2 cellular contexts compared by ENCODE assay signal in the genomic region with DNA sequence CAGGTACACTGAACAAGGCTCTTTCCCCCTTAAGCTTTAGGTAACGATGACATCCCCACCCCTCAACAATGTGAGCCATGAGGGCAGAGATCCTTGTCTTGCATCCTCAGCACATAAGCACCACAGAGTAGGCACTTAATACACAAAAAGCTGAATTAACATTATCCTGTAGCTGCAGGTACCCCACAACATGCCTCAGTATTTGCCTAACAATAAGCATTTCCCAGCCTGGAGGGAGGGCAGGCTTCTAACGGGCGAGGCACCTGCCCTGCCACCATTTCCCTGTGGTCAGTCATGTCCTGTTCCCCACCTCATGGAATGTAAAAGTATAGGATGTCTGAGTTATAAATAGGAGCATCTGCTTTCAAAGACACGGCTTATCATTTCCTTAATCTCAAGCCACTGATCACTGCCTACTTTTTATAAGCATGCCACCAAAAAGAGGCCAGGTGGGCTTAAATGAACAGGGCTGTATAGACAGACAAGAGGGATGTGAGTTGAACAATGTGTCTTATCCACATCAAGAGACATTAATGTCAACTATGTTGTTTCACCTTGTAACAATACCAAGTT.
TF ChIP-seq lines count a peak whose summit lies in the region.

No MANE protein-coding gene starts in this region.

TF ChIP-seq in HepG2, 621 proteins besides CTCF, POLR2A, EP300 and RAD21:
- TF ChIP-seq HOXD1 (CRISPR knock-in tag; IDR thresholded peaks at IDR 0.05): no peak
- TF ChIP-seq, protein P1, sequence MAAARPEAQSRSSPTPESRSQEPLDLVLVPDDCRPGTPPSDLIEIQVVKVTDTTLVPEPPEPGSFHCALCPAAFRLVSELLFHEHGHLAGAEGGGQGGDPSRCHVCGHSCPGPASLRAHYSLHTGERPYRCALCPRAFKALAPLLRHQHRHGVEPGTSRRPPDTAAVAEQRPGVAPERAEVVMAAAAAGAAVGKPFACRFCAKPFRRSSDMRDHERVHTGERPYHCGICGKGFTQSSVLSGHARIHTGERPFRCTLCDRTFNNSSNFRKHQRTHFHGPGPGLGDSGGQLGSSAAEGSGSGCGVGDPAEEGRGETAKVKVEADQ (CRISPR knock-in tag; IDR thresholded peaks at IDR 0.05; ENCODE audit: borderline replicate concordance): no peak
- TF ChIP-seq, protein P2, sequence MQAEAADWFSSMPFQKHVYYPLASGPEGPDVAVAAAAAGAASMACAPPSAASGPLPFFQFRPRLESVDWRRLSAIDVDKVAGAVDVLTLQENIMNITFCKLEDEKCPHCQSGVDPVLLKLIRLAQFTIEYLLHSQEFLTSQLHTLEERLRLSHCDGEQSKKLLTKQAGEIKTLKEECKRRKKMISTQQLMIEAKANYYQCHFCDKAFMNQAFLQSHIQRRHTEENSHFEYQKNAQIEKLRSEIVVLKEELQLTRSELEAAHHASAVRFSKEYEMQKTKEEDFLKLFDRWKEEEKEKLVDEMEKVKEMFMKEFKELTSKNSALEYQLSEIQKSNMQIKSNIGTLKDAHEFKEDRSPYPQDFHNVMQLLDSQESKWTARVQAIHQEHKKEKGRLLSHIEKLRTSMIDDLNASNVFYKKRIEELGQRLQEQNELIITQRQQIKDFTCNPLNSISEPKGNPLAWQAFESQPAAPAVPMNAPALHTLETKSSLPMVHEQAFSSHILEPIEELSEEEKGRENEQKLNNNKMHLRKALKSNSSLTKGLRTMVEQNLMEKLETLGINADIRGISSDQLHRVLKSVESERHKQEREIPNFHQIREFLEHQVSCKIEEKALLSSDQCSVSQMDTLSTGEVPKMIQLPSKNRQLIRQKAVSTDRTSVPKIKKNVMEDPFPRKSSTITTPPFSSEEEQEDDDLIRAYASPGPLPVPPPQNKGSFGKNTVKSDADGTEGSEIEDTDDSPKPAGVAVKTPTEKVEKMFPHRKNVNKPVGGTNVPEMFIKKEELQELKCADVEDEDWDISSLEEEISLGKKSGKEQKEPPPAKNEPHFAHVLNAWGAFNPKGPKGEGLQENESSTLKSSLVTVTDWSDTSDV (CRISPR knock-in tag; IDR thresholded peaks at IDR 0.05): no peak
TF ChIP-seq in HepG2: peak in this region for 0.

TF ChIP-seq in GM12878, 131 proteins besides CTCF, POLR2A, EP300 and RAD21:
- no peak for TF ChIP-seq SUPT20H (IDR thresholded peaks at IDR 0.05; ENCODE audit: borderline replicate concordance, control insufficient read depth, low read depth, low read length)
- TF ChIP-seq RB1 (IDR thresholded peaks at IDR 0.05; ENCODE audit: borderline replicate concordance): no peak
- no peak for TF ChIP-seq CBX5 (IDR thresholded peaks at IDR 0.05; ENCODE audit: low read depth)
- no peak for TF ChIP-seq BMI1 (IDR thresholded peaks at IDR 0.05; ENCODE audit: borderline replicate concordance)
- TF ChIP-seq MYC (IDR thresholded peaks at IDR 0.05; ENCODE audit: insufficient read depth, insufficient read length, insufficient replicate concordance, low read length, severe bottlenecking): no peak
- TF ChIP-seq ZNF622 (IDR thresholded peaks at IDR 0.05): no peak
- no peak for TF ChIP-seq NFYA (IDR thresholded peaks at IDR 0.05; ENCODE audit: borderline replicate concordance, low read depth, low read length)
- no peak for TF ChIP-seq STAT3 (IDR thresholded peaks at IDR 0.05; ENCODE audit: low read depth, low read length)
- TF ChIP-seq, protein P3, sequence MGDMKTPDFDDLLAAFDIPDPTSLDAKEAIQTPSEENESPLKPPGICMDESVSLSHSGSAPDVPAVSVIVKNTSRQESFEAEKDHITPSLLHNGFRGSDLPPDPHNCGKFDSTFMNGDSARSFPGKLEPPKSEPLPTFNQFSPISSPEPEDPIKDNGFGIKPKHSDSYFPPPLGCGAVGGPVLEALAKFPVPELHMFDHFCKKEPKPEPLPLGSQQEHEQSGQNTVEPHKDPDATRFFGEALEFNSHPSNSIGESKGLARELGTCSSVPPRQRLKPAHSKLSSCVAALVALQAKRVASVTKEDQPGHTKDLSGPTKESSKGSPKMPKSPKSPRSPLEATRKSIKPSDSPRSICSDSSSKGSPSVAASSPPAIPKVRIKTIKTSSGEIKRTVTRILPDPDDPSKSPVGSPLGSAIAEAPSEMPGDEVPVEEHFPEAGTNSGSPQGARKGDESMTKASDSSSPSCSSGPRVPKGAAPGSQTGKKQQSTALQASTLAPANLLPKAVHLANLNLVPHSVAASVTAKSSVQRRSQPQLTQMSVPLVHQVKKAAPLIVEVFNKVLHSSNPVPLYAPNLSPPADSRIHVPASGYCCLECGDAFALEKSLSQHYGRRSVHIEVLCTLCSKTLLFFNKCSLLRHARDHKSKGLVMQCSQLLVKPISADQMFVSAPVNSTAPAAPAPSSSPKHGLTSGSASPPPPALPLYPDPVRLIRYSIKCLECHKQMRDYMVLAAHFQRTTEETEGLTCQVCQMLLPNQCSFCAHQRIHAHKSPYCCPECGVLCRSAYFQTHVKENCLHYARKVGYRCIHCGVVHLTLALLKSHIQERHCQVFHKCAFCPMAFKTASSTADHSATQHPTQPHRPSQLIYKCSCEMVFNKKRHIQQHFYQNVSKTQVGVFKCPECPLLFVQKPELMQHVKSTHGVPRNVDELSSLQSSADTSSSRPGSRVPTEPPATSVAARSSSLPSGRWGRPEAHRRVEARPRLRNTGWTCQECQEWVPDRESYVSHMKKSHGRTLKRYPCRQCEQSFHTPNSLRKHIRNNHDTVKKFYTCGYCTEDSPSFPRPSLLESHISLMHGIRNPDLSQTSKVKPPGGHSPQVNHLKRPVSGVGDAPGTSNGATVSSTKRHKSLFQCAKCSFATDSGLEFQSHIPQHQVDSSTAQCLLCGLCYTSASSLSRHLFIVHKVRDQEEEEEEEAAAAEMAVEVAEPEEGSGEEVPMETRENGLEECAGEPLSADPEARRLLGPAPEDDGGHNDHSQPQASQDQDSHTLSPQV (IDR thresholded peaks at IDR 0.05): no peak
- TF ChIP-seq, protein P4, sequence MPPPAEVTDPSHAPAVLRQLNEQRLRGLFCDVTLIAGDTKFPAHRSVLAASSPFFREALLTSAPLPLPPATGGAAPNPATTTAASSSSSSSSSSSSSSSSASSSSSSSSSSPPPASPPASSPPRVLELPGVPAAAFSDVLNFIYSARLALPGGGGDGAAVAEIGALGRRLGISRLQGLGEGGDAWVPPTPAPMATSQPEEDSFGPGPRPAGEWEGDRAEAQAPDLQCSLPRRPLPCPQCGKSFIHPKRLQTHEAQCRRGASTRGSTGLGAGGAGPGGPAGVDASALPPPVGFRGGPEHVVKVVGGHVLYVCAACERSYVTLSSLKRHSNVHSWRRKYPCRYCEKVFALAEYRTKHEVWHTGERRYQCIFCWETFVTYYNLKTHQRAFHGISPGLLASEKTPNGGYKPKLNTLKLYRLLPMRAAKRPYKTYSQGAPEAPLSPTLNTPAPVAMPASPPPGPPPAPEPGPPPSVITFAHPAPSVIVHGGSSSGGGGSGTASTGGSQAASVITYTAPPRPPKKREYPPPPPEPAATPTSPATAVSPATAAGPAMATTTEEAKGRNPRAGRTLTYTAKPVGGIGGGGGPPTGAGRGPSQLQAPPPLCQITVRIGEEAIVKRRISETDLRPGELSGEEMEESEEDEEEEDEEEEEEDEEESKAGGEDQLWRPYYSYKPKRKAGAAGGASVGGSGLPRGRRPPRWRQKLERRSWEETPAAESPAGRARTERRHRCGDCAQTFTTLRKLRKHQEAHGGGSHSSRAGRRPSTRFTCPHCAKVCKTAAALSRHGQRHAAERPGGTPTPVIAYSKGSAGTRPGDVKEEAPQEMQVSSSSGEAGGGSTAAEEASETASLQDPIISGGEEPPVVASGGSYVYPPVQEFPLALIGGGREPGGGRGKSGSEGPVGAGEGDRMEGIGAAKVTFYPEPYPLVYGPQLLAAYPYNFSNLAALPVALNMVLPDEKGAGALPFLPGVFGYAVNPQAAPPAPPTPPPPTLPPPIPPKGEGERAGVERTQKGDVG (CRISPR knock-in tag; IDR thresholded peaks at IDR 0.05): no peak
- no peak for TF ChIP-seq TBL1XR1 (IDR thresholded peaks at IDR 0.05; ENCODE audit: low read depth, low read length)
- TF ChIP-seq, protein P5, sequence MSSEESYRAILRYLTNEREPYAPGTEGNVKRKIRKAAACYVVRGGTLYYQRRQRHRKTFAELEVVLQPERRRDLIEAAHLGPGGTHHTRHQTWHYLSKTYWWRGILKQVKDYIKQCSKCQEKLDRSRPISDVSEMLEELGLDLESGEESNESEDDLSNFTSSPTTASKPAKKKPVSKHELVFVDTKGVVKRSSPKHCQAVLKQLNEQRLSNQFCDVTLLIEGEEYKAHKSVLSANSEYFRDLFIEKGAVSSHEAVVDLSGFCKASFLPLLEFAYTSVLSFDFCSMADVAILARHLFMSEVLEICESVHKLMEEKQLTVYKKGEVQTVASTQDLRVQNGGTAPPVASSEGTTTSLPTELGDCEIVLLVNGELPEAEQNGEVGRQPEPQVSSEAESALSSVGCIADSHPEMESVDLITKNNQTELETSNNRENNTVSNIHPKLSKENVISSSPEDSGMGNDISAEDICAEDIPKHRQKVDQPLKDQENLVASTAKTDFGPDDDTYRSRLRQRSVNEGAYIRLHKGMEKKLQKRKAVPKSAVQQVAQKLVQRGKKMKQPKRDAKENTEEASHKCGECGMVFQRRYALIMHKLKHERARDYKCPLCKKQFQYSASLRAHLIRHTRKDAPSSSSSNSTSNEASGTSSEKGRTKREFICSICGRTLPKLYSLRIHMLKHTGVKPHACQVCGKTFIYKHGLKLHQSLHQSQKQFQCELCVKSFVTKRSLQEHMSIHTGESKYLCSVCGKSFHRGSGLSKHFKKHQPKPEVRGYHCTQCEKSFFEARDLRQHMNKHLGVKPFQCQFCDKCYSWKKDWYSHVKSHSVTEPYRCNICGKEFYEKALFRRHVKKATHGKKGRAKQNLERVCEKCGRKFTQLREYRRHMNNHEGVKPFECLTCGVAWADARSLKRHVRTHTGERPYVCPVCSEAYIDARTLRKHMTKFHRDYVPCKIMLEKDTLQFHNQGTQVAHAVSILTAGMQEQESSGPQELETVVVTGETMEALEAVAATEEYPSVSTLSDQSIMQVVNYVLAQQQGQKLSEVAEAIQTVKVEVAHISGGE (CRISPR knock-in tag; IDR thresholded peaks at IDR 0.05): no peak
- TF ChIP-seq, protein P6, sequence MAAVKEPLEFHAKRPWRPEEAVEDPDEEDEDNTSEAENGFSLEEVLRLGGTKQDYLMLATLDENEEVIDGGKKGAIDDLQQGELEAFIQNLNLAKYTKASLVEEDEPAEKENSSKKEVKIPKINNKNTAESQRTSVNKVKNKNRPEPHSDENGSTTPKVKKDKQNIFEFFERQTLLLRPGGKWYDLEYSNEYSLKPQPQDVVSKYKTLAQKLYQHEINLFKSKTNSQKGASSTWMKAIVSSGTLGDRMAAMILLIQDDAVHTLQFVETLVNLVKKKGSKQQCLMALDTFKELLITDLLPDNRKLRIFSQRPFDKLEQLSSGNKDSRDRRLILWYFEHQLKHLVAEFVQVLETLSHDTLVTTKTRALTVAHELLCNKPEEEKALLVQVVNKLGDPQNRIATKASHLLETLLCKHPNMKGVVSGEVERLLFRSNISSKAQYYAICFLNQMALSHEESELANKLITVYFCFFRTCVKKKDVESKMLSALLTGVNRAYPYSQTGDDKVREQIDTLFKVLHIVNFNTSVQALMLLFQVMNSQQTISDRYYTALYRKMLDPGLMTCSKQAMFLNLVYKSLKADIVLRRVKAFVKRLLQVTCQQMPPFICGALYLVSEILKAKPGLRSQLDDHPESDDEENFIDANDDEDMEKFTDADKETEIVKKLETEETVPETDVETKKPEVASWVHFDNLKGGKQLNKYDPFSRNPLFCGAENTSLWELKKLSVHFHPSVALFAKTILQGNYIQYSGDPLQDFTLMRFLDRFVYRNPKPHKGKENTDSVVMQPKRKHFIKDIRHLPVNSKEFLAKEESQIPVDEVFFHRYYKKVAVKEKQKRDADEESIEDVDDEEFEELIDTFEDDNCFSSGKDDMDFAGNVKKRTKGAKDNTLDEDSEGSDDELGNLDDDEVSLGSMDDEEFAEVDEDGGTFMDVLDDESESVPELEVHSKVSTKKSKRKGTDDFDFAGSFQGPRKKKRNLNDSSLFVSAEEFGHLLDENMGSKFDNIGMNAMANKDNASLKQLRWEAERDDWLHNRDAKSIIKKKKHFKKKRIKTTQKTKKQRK (IDR thresholded peaks at IDR 0.05; ENCODE audit: low read depth, low read length): no peak
- no peak for TF ChIP-seq CBX3 (IDR thresholded peaks at IDR 0.05; ENCODE audit: borderline replicate concordance, low read depth)
- TF ChIP-seq, protein P7, sequence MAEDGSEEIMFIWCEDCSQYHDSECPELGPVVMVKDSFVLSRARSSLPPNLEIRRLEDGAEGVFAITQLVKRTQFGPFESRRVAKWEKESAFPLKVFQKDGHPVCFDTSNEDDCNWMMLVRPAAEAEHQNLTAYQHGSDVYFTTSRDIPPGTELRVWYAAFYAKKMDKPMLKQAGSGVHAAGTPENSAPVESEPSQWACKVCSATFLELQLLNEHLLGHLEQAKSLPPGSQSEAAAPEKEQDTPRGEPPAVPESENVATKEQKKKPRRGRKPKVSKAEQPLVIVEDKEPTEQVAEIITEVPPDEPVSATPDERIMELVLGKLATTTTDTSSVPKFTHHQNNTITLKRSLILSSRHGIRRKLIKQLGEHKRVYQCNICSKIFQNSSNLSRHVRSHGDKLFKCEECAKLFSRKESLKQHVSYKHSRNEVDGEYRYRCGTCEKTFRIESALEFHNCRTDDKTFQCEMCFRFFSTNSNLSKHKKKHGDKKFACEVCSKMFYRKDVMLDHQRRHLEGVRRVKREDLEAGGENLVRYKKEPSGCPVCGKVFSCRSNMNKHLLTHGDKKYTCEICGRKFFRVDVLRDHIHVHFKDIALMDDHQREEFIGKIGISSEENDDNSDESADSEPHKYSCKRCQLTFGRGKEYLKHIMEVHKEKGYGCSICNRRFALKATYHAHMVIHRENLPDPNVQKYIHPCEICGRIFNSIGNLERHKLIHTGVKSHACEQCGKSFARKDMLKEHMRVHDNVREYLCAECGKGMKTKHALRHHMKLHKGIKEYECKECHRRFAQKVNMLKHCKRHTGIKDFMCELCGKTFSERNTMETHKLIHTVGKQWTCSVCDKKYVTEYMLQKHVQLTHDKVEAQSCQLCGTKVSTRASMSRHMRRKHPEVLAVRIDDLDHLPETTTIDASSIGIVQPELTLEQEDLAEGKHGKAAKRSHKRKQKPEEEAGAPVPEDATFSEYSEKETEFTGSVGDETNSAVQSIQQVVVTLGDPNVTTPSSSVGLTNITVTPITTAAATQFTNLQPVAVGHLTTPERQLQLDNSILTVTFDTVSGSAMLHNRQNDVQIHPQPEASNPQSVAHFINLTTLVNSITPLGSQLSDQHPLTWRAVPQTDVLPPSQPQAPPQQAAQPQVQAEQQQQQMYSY (CRISPR knock-in tag; IDR thresholded peaks at IDR 0.05): no peak
- TF ChIP-seq, protein P8, sequence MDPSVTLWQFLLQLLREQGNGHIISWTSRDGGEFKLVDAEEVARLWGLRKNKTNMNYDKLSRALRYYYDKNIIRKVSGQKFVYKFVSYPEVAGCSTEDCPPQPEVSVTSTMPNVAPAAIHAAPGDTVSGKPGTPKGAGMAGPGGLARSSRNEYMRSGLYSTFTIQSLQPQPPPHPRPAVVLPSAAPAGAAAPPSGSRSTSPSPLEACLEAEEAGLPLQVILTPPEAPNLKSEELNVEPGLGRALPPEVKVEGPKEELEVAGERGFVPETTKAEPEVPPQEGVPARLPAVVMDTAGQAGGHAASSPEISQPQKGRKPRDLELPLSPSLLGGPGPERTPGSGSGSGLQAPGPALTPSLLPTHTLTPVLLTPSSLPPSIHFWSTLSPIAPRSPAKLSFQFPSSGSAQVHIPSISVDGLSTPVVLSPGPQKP (IDR thresholded peaks at IDR 0.05; ENCODE audit: low read depth, low read length): no peak
- no peak for TF ChIP-seq ZNF207 (IDR thresholded peaks at IDR 0.05; ENCODE audit: borderline replicate concordance)
- TF ChIP-seq ZNF24 (IDR thresholded peaks at IDR 0.05): no peak
- TF ChIP-seq, protein P9, sequence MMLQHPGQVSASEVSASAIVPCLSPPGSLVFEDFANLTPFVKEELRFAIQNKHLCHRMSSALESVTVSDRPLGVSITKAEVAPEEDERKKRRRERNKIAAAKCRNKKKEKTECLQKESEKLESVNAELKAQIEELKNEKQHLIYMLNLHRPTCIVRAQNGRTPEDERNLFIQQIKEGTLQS (IDR thresholded peaks at IDR 0.05; ENCODE audit: borderline replicate concordance, extremely low read depth, low read depth, low read length): no peak
- TF ChIP-seq HDAC6 (IDR thresholded peaks at IDR 0.05; ENCODE audit: unreplicated experiment): no peak
